In genomic region chr5:179453616-179454015, GRCh38 we compare ENCODE assay signal across 34 cellular contexts.
"Had no signal": no experiment of that assay in that cellular context is flagged by ENCODE, and none has a peak within 500 bp of the region (broad histone marks: within the 10 kb centered on the region; RNA-seq: fewer than 3 reads in every experiment).

No MANE protein-coding gene starts in this region.

- H3K27me3 Mint-ChIP-seq: activated CD4-positive, alpha-beta memory T cell treated with anti-CD3 and anti-CD28 coated beads, Interleukin-2, amount 10 ng/mL, durations not matched to agents 7 days and 5 days; activated naive CD8-positive, alpha-beta T cell treated with anti-CD3 and anti-CD28 coated beads, Interleukin-2, amount 10 ng/mL, durations not matched to agents 7 days and 5 days; brain; dendritic cell treated with granulocyte-macrophage colony-stimulating factor and Interleukin-4, amounts not matched to agents 40 ng/mL and 50 ng/mL, for 4 days; T-helper 17 cell had no signal

- DNase-seq: activated B cell treated with CpG ODN at 0.5 μM for 24 hours; activated CD4-positive, alpha-beta memory T cell treated with anti-CD3 and anti-CD28 coated beads, Interleukin-2, amount 10 ng/mL, durations not matched to agents 7 days and 5 days; activated CD4-positive, alpha-beta T cell treated with anti-CD3 and anti-CD28 coated beads for 48 hours; activated CD4-positive, alpha-beta T cell treated with anti-CD3 and anti-CD28 coated beads, Interleukin-2, amount 50 U/mL, for 4 hours; activated CD8-positive, alpha-beta memory T cell treated with anti-CD3 and anti-CD28 coated beads, Interleukin-2, amount 50 U/mL, for 48 hours; activated gamma-delta T cell; activated naive CD4-positive, alpha-beta T cell; activated naive CD4-positive, alpha-beta T cell treated with anti-CD3 and anti-CD28 coated beads, Interleukin-2, amount 10 ng/mL, durations not matched to agents 7 days and 5 days; activated naive CD8-positive, alpha-beta T cell treated with anti-CD3 and anti-CD28 coated beads, Interleukin-2, amount 10 ng/mL, durations not matched to agents 7 days and 5 days; activated T-cell treated with anti-CD3 and anti-CD28 coated beads for 4 hours; activated T-cell treated with anti-CD3 and anti-CD28 coated beads, Interleukin-2, amount 50 U/mL, for 24 hours; activated T-cell treated with anti-CD3 and anti-CD28 coated beads, Interleukin-2, amount 50 U/mL, for 72 hours; central memory CD4-positive, alpha-beta T cell; cerebellar nuclear complex; dorsolateral prefrontal cortex; effector memory CD4-positive, alpha-beta T cell; endodermal cell; foreskin keratinocyte; gastrocnemius medialis; glutamatergic neuron; T-helper 1 cell; T-helper 17 cell; T1000; WERI-Rb-1 had no signal

- H3K36me3 ChIP-seq: ascending aorta, breast epithelium, cardiac muscle cell, esophagus muscularis mucosa, gastrocnemius medialis, WERI-Rb-1 had no signal

- H3K27ac ChIP-seq: ascending aorta, breast epithelium, cardiac muscle cell, coronary artery, dorsolateral prefrontal cortex, esophagus muscularis mucosa, foreskin keratinocyte, gastrocnemius medialis, WERI-Rb-1 had no signal

- H3K36me3 Mint-ChIP-seq: activated naive CD8-positive, alpha-beta T cell treated with anti-CD3 and anti-CD28 coated beads, Interleukin-2, amount 10 ng/mL, durations not matched to agents 7 days and 5 days; brain had no signal

- ATAC-seq: activated CD4-positive, CD25-positive, alpha-beta regulatory T cell treated with anti-CD3 and anti-CD28 coated beads, Interleukin-2, amount 50 U/mL, for 24 hours; activated naive CD4-positive, alpha-beta T cell treated with anti-CD3 and anti-CD28 coated beads, Interleukin-2, amount 50 U/mL, for 72 hours; activated T-cell treated with anti-CD3 and anti-CD28 coated beads, Interleukin-2, amount 50 U/mL, for 72 hours; foreskin keratinocyte; gastrocnemius medialis; T-helper 17 cell had no signal

- H3K27ac Mint-ChIP-seq: activated B cell treated with CpG ODN at 0.5 μM for 24 hours; activated CD4-positive, alpha-beta memory T cell treated with anti-CD3 and anti-CD28 coated beads, Interleukin-2, amount 10 ng/mL, durations not matched to agents 7 days and 5 days; activated naive CD4-positive, alpha-beta T cell treated with anti-CD3 and anti-CD28 coated beads, Interleukin-2, amount 10 ng/mL, durations not matched to agents 7 days and 5 days; activated naive CD4-positive, alpha-beta T cell treated with anti-CD3 and anti-CD28 coated beads, Interleukin-2, amount 50 U/mL, for 72 hours; activated naive CD8-positive, alpha-beta T cell treated with anti-CD3 and anti-CD28 coated beads, Interleukin-2, amount 10 ng/mL, durations not matched to agents 7 days and 5 days; activated T-cell treated with anti-CD3 and anti-CD28 coated beads, Interleukin-2, amount 50 U/mL, for 24 hours; activated T-cell treated with anti-CD3 and anti-CD28 coated beads, Interleukin-2, amount 50 U/mL, for 72 hours; dendritic cell treated with granulocyte-macrophage colony-stimulating factor and Interleukin-4, amounts not matched to agents 40 ng/mL and 50 ng/mL, for 4 days; endodermal cell; T-helper 17 cell; T-helper 2 cell treated with Interferon-gamma antibody and Interleukin-4, amounts not matched to agents 5 μg/mL and 100 μg/mL, for 36 hours had no signal

- H3K4me3 Mint-ChIP-seq: activated B cell treated with CpG ODN at 0.5 μM for 24 hours; activated CD4-positive, alpha-beta memory T cell treated with anti-CD3 and anti-CD28 coated beads, Interleukin-2, amount 10 ng/mL, durations not matched to agents 7 days and 5 days; activated naive CD4-positive, alpha-beta T cell treated with anti-CD3 and anti-CD28 coated beads, Interleukin-2, amount 10 ng/mL, durations not matched to agents 7 days and 5 days; activated naive CD8-positive, alpha-beta T cell treated with anti-CD3 and anti-CD28 coated beads, Interleukin-2, amount 10 ng/mL, durations not matched to agents 7 days and 5 days; activated T-cell treated with anti-CD3 and anti-CD28 coated beads, Interleukin-2, amount 50 U/mL, for 24 hours; activated T-cell treated with anti-CD3 and anti-CD28 coated beads, Interleukin-2, amount 50 U/mL, for 72 hours; brain; dendritic cell treated with granulocyte-macrophage colony-stimulating factor and Interleukin-4, amounts not matched to agents 40 ng/mL and 50 ng/mL, for 4 days; endodermal cell; T-helper 17 cell; T-helper 2 cell treated with Interferon-gamma antibody and Interleukin-4, amounts not matched to agents 5 μg/mL and 100 μg/mL, for 36 hours had no signal

- H3K4me3 ChIP-seq: ascending aorta, breast epithelium, cardiac muscle cell, coronary artery, dorsolateral prefrontal cortex, esophagus muscularis mucosa, gastrocnemius medialis had no signal

- H3K4me1 ChIP-seq: ascending aorta, breast epithelium, esophagus muscularis mucosa, foreskin keratinocyte, gastrocnemius medialis had no signal

- H3K4me1 Mint-ChIP-seq: activated B cell treated with CpG ODN at 0.5 μM for 24 hours; activated naive CD8-positive, alpha-beta T cell treated with anti-CD3 and anti-CD28 coated beads, Interleukin-2, amount 10 ng/mL, durations not matched to agents 7 days and 5 days; endodermal cell had no signal

- H3K27me3 ChIP-seq: ascending aorta, breast epithelium, cardiac muscle cell, foreskin keratinocyte, gastrocnemius medialis had no signal

- H3K9me3 ChIP-seq: ascending aorta, esophagus muscularis mucosa, gastrocnemius medialis had no signal
